Comparison of ENCODE assay signal across 26 cellular contexts in the genomic region with DNA sequence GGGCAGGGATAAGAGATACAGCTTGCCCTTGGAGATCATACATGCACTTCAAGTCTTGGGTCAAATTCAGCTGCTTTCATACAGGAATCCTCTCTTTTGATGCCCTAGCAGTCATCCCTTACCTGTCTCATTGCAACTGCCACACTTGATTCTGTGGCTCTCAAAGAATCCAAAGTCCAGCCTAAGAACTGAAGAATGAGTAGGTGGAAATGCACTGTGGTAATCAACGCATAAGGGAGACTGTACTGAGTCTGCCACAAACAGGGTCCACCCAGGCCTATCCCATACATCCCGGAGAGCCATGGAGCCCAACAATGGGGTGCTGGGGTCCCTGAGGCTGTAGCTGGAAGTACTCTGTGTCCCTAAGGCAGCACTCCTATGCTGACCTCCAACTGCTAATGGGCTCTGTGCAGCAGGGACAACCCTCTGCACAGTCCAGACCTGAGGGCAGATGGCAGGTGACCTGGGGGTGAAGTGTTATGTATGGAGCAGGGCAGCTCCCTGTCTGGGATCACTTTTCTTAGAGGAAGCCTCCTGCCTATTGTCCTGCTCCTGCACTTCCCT. TPM values are rescaled to one million over a fixed set of nuclear protein-coding genes. Genes with fewer than 3 reads are reported as not detected.
DNase-seq lines count a peak whose midpoint lies in the region; ATAC-seq and TF ChIP-seq lines count a peak whose summit lies in the region.
"Had no signal": no experiment of that assay in that cellular context is flagged by ENCODE, and none has a peak within 500 bp of the region (broad histone marks: within the 10 kb centered on the region; RNA-seq: fewer than 3 reads in every experiment).

No MANE protein-coding gene starts in this region.

- H3K4me2 ChIP-seq in neural progenitor cell, result no peak overlapping the region
- H3K4me2 ChIP-seq: SK-N-SH had no signal

- H2AFZ ChIP-seq in neural progenitor cell (replicated peaks), result no peak overlapping the region

- peaks cover 4% of the 10 kb centered on the region for H3F3A ChIP-seq in neural progenitor cell (ENCODE audit: low read depth)

- H3K36me3 Mint-ChIP-seq in CD4-positive, CD25-positive, alpha-beta regulatory T cell, result peaks cover 4% of the 10 kb centered on the region
- peaks cover 7% of the 10 kb centered on the region for H3K36me3 Mint-ChIP-seq in activated T-helper 1 cell treated with anti-CD3 and anti-CD28 coated beads, Interleukin-12 subunit alpha, Interleukin-12 subunit beta, Interleukin-2, Interleukin-4 antibody, amounts not matched to agents 30 ng/mL and 10 ng/mL and 1 ng/mL, durations not matched to agents 14 hours and 24 hours and 36 hours (ENCODE audit: low read depth)
- peaks cover 8% of the 10 kb centered on the region for H3K36me3 Mint-ChIP-seq in neural progenitor cell

- TF ChIP-seq POLR2A in spleen (IDR thresholded peaks at IDR 0.05), result no peak

- H3K9me3 ChIP-seq in CD4-positive, CD25-positive, alpha-beta regulatory T cell (ENCODE audit: control insufficient read depth in 2 of 2, low read length in 2 of 2), result no peaks in the 10 kb centered on the region
- H3K9me3 ChIP-seq in neural progenitor cell (ENCODE audit: low read depth) (no peaks in the 10 kb centered on the region), spleen (no peaks in the 10 kb centered on the region)
- H3K9me3 ChIP-seq: ascending aorta, BLaER1, HAP-1, heart left ventricle, left lung, SK-N-SH, uterus had no signal

- WGBS in spleen, 5 donors, result 79 to 98% (median 87%) methylated on average over 2 of the region's 2 CpGs

- DNase-seq in CD4-positive, CD25-positive, alpha-beta regulatory T cell, result no peak
- no peak for DNase-seq in activated T-helper 1 cell treated with anti-CD3 and anti-CD28 coated beads, Interleukin-12 subunit alpha, Interleukin-12 subunit beta, Interleukin-2, Interleukin-4 antibody, amounts not matched to agents 30 ng/mL and 10 ng/mL and 1 ng/mL, durations not matched to agents 14 hours and 24 hours and 36 hours (ENCODE audit: low spot score)
- DNase-seq in left lobe of liver (ENCODE audit: low spot score) (no peak), neural progenitor cell (ENCODE audit: low spot score) (no peak), HUDEP-2 (lab: John Stamatoyannopoulos, UW; ENCODE audit: unreplicated experiment in 76 of 76) (no peak), spleen (no peak), anterior cingulate cortex (lab: John Stamatoyannopoulos, UW) (no peak), GM10266 (ENCODE audit: extremely low spot score) (no peak)
- DNase-seq: activated T-cell treated with anti-CD3 and anti-CD28 coated beads, Interleukin-2, amount 50 U/mL, for 4 hours; heart left ventricle; NCI-H2029 treated with DMSO at 0.1 percent for 48 hours; NCI-H226; stimulated activated CD4-positive, alpha-beta T cell treated with anti-CD3 and anti-CD28 coated beads, Interleukin-2, amount 100 ng/mL, for 48 hours; uterus had no signal

- H3K4me3 ChIP-seq in CD4-positive, CD25-positive, alpha-beta regulatory T cell (ENCODE audit: low read depth, low read length), result no peak overlapping the region
- H3K4me3 ChIP-seq in neural progenitor cell (no peak overlapping the region), spleen (peak overlapping the region in 1 of 8 donors; percentile 98)
- H3K4me3 ChIP-seq: BLaER1, HAP-1, heart left ventricle, left lung, uterus had no signal

- H3K27ac ChIP-seq in CD4-positive, CD25-positive, alpha-beta regulatory T cell (ENCODE audit: insufficient read depth, low read length, poor library complexity, severe bottlenecking), result no peak overlapping the region
- H3K27ac ChIP-seq in neural progenitor cell (no peak overlapping the region), spleen (peak overlapping the region in 1 of 8 donors; percentile 91)
- H3K27ac ChIP-seq: BLaER1, epithelial cell of prostate, heart left ventricle, left lung had no signal

- H3K27me3 ChIP-seq in CD4-positive, CD25-positive, alpha-beta regulatory T cell (ENCODE audit: control insufficient read depth, insufficient read depth, low read length), result no peaks in the 10 kb centered on the region
- H3K27me3 ChIP-seq in neural progenitor cell (peaks cover 20% of the 10 kb centered on the region), spleen (replicated peaks in 1 of 7) (no peaks in the 10 kb centered on the region)
- H3K27me3 ChIP-seq: ascending aorta, BLaER1, dorsolateral prefrontal cortex, heart left ventricle, left lung, uterus had no signal

- peaks cover 26% of the 10 kb centered on the region for H3K79me2 ChIP-seq in neural progenitor cell (ENCODE audit: low read depth)

- H4K20me1 ChIP-seq in neural progenitor cell (ENCODE audit: low read depth), result no peaks in the 10 kb centered on the region

- no peak for ATAC-seq in CD4-positive, CD25-positive, alpha-beta regulatory T cell (ENCODE audit: low read depth in 2 of 2)
- ATAC-seq in left lobe of liver, result peak; percentile 7
- ATAC-seq: activated T-cell treated with anti-CD3 and anti-CD28 coated beads, Interleukin-2, amount 50 U/mL, for 4 hours; heart left ventricle; stimulated activated effector memory CD8-positive, alpha-beta T cell treated with anti-CD3 and anti-CD28 coated beads, Interleukin-12 subunit alpha, Interleukin-12 subunit beta, amount 100 ng/mL, for 72 hours had no signal

- H3K27me3 Mint-ChIP-seq in CD4-positive, CD25-positive, alpha-beta regulatory T cell, result peaks cover 4% of the 10 kb centered on the region
- peaks cover 4% of the 10 kb centered on the region for H3K27me3 Mint-ChIP-seq in activated T-helper 1 cell treated with anti-CD3 and anti-CD28 coated beads, Interleukin-12 subunit alpha, Interleukin-12 subunit beta, Interleukin-2, Interleukin-4 antibody, amounts not matched to agents 30 ng/mL and 10 ng/mL and 1 ng/mL, durations not matched to agents 14 hours and 24 hours and 36 hours (ENCODE audit: insufficient read depth)
- peaks cover 9% of the 10 kb centered on the region for H3K27me3 Mint-ChIP-seq in neural progenitor cell (ENCODE audit: insufficient read depth, low read depth)
- H3K27me3 Mint-ChIP-seq: central memory CD8-positive, alpha-beta T cell had no signal

- H3K9me3 Mint-ChIP-seq in CD4-positive, CD25-positive, alpha-beta regulatory T cell, result no peaks in the 10 kb centered on the region
- no peaks in the 10 kb centered on the region for H3K9me3 Mint-ChIP-seq in activated T-helper 1 cell treated with anti-CD3 and anti-CD28 coated beads, Interleukin-12 subunit alpha, Interleukin-12 subunit beta, Interleukin-2, Interleukin-4 antibody, amounts not matched to agents 30 ng/mL and 10 ng/mL and 1 ng/mL, durations not matched to agents 14 hours and 24 hours and 36 hours
- H3K9me3 Mint-ChIP-seq in neural progenitor cell, result no peaks in the 10 kb centered on the region
- H3K9me3 Mint-ChIP-seq: activated CD4-positive, alpha-beta T cell treated with anti-CD3 and anti-CD28 coated beads, Interleukin-2, amount 10 ng/mL, durations not matched to agents 24 days and 14 days; activated naive CD4-positive, alpha-beta T cell treated with anti-CD3 and anti-CD28 coated beads, Interleukin-2, amount 10 ng/mL, durations not matched to agents 7 days and 5 days; activated T-cell treated with anti-CD3 and anti-CD28 coated beads, Interleukin-2, amount 50 U/mL, for 4 hours; central memory CD8-positive, alpha-beta T cell; stimulated activated effector memory CD8-positive, alpha-beta T cell treated with anti-CD3 and anti-CD28 coated beads, Interleukin-12 subunit alpha, Interleukin-12 subunit beta, amount 100 ng/mL, for 72 hours had no signal

- peaks cover 8% of the 10 kb centered on the region for H3K36me3 ChIP-seq in CD4-positive, CD25-positive, alpha-beta regulatory T cell (ENCODE audit: control insufficient read depth, insufficient read depth, low read length)
- H3K36me3 ChIP-seq in neural progenitor cell, result no peaks in the 10 kb centered on the region
- H3K36me3 ChIP-seq in spleen, result peaks cover 0 to 20% (median 12%) of the 10 kb centered on the region in 6 donors
- H3K36me3 ChIP-seq: uterus had no signal

- peak overlapping the region in 1 of 3 donors; percentile 33 for H3K27ac Mint-ChIP-seq in CD4-positive, CD25-positive, alpha-beta regulatory T cell
- H3K27ac Mint-ChIP-seq in activated T-helper 1 cell treated with anti-CD3 and anti-CD28 coated beads, Interleukin-12 subunit alpha, Interleukin-12 subunit beta, Interleukin-2, Interleukin-4 antibody, amounts not matched to agents 30 ng/mL and 10 ng/mL and 1 ng/mL, durations not matched to agents 14 hours and 24 hours and 36 hours, result no peak overlapping the region
- H3K27ac Mint-ChIP-seq in neural progenitor cell, result no peak overlapping the region
- H3K27ac Mint-ChIP-seq: activated naive CD4-positive, alpha-beta T cell treated with anti-CD3 and anti-CD28 coated beads, Interleukin-2, amount 10 ng/mL, durations not matched to agents 7 days and 5 days had no signal

- intact Hi-C loops in activated T-helper 1 cell treated with anti-CD3 and anti-CD28 coated beads, Interleukin-12 subunit alpha, Interleukin-12 subunit beta, Interleukin-2, Interleukin-4 antibody, amounts not matched to agents 30 ng/mL and 10 ng/mL and 1 ng/mL, durations not matched to agents 14 hours and 24 hours and 36 hours (cut with micrococcal nuclease), result loop anchor here (5.0 kb wide), 3 partner anchors 50 to 325 kb away; a partner anchor contains a TSS
- intact Hi-C loops in spleen (cut with DNase I; ENCODE audit: low total_unique reads), result loop anchor here (5.0 kb wide), 1 partner anchor 215 kb away; no protein-coding TSS in a partner anchor

- peaks cover 5 to 40% (median 24%) of the 10 kb centered on the region in 4 donors for H3K4me1 Mint-ChIP-seq in CD4-positive, CD25-positive, alpha-beta regulatory T cell
- H3K4me1 Mint-ChIP-seq in activated T-helper 1 cell treated with anti-CD3 and anti-CD28 coated beads, Interleukin-12 subunit alpha, Interleukin-12 subunit beta, Interleukin-2, Interleukin-4 antibody, amounts not matched to agents 30 ng/mL and 10 ng/mL and 1 ng/mL, durations not matched to agents 14 hours and 24 hours and 36 hours (ENCODE audit: low read depth), result peaks cover 38% of the 10 kb centered on the region
- peaks cover 23% of the 10 kb centered on the region for H3K4me1 Mint-ChIP-seq in neural progenitor cell

- peak overlapping the region; percentile 50 to 97 (median 81) for H3K4me3 Mint-ChIP-seq in CD4-positive, CD25-positive, alpha-beta regulatory T cell
- H3K4me3 Mint-ChIP-seq in activated T-helper 1 cell treated with anti-CD3 and anti-CD28 coated beads, Interleukin-12 subunit alpha, Interleukin-12 subunit beta, Interleukin-2, Interleukin-4 antibody, amounts not matched to agents 30 ng/mL and 10 ng/mL and 1 ng/mL, durations not matched to agents 14 hours and 24 hours and 36 hours, result peak overlapping the region; percentile 51
- H3K4me3 Mint-ChIP-seq in neural progenitor cell, result peak overlapping the region; percentile 59
- H3K4me3 Mint-ChIP-seq: activated CD4-positive, alpha-beta T cell treated with anti-CD3 and anti-CD28 coated beads, Interleukin-2, amount 10 ng/mL, durations not matched to agents 24 days and 14 days; activated naive CD4-positive, alpha-beta T cell treated with anti-CD3 and anti-CD28 coated beads, Interleukin-2, amount 10 ng/mL, durations not matched to agents 7 days and 5 days; activated T-cell treated with anti-CD3 and anti-CD28 coated beads, Interleukin-2, amount 50 U/mL, for 4 hours; stimulated activated effector memory CD8-positive, alpha-beta T cell treated with anti-CD3 and anti-CD28 coated beads, Interleukin-12 subunit alpha, Interleukin-12 subunit beta, amount 100 ng/mL, for 72 hours had no signal

- TF ChIP-seq CTCF in neural progenitor cell (IDR thresholded peaks at IDR 0.05), result no peak
- no peak for TF ChIP-seq CTCF in spleen (IDR thresholded peaks at IDR 0.05 in 8 of 11, conservative IDR thresholded peaks at IDR 0.05 in 3 of 11)
- no peak for TF ChIP-seq CTCF in GM10266 (IDR thresholded peaks at IDR 0.05; ENCODE audit: control insufficient read depth, insufficient read depth, low read depth, missing control alignments)

- peaks cover 22% of the 10 kb centered on the region for H3K4me1 ChIP-seq in CD4-positive, CD25-positive, alpha-beta regulatory T cell (ENCODE audit: control insufficient read depth, insufficient read depth, low read length, poor library complexity, severe bottlenecking)
- H3K4me1 ChIP-seq in neural progenitor cell (peaks cover 7% of the 10 kb centered on the region), spleen (peaks cover 11 to 57% (median 42%) of the 10 kb centered on the region in 6 donors)
- H3K4me1 ChIP-seq: HAP-1, uterus had no signal

- H3K9ac ChIP-seq in neural progenitor cell, result no peak overlapping the region
- H3K9ac ChIP-seq: BLaER1, SK-N-SH had no signal

RNA-seq across cellular contexts. Expression of a gene that starts 1.7 kb away (rescaled TPM):
- 26.4 TPM for total RNA-seq in CD4-positive, CD25-positive, alpha-beta regulatory T cell
- 10 to 100 TPM; 19.5 to 26.5 (median 22.4) TPM for polyA plus RNA-seq in CD4-positive, CD25-positive, alpha-beta regulatory T cell
- total RNA-seq in activated T-helper 1 cell treated with anti-CD3 and anti-CD28 coated beads, Interleukin-12 subunit alpha, Interleukin-12 subunit beta, Interleukin-2, Interleukin-4 antibody, amounts not matched to agents 30 ng/mL and 10 ng/mL and 1 ng/mL, durations not matched to agents 14 hours and 24 hours and 36 hours, result 15.0 and 16.7 TPM in 2 replicates
- total RNA-seq in left lobe of liver, result 10.3 TPM
- 8.0 and 22.2 TPM in 2 replicates for total RNA-seq in neural progenitor cell (ENCODE audit: low replicate concordance)
- total RNA-seq in spleen, result 10 to 100 TPM; 18.6 to 29.1 (median 25.3) TPM
- polyA plus RNA-seq in spleen, result 10 to 100 TPM in 1 of 3 donors, 1 to 10 TPM in 2; 7.2 to 15.8 (median 7.4) TPM

RNA-seq across cellular contexts. Expression of a gene that starts 18.5 kb away (rescaled TPM):
- not detected for total RNA-seq in CD4-positive, CD25-positive, alpha-beta regulatory T cell
- under 1 TPM in 1 of 4 donors, not detected in 3; 0.09 TPM for polyA plus RNA-seq in CD4-positive, CD25-positive, alpha-beta regulatory T cell
- 1.3 and 1.6 TPM in 2 replicates for total RNA-seq in activated T-helper 1 cell treated with anti-CD3 and anti-CD28 coated beads, Interleukin-12 subunit alpha, Interleukin-12 subunit beta, Interleukin-2, Interleukin-4 antibody, amounts not matched to agents 30 ng/mL and 10 ng/mL and 1 ng/mL, durations not matched to agents 14 hours and 24 hours and 36 hours
- not detected for total RNA-seq in left lobe of liver
- total RNA-seq in neural progenitor cell (ENCODE audit: low replicate concordance), result 1.2 TPM in 1 of 2 replicates, not detected in the other
- not detected for total RNA-seq in spleen
- polyA plus RNA-seq in spleen, result under 1 TPM in 2 of 3 donors, not detected in 1; 0.06 to 0.19 TPM
- total RNA-seq: ascending aorta, heart left ventricle, pulmonary artery endothelial cell had no signal
- polyA plus RNA-seq: heart left ventricle had no signal

RNA-seq across cellular contexts. Expression of a gene that starts 36.6 kb away (rescaled TPM):
- not detected for total RNA-seq in CD4-positive, CD25-positive, alpha-beta regulatory T cell
- polyA plus RNA-seq in CD4-positive, CD25-positive, alpha-beta regulatory T cell, result not detected
- 0.29 and 0.36 TPM in 2 replicates for total RNA-seq in activated T-helper 1 cell treated with anti-CD3 and anti-CD28 coated beads, Interleukin-12 subunit alpha, Interleukin-12 subunit beta, Interleukin-2, Interleukin-4 antibody, amounts not matched to agents 30 ng/mL and 10 ng/mL and 1 ng/mL, durations not matched to agents 14 hours and 24 hours and 36 hours
- total RNA-seq in left lobe of liver, result 3.7 TPM
- 0.12 TPM in 1 of 2 replicates, not detected in the other for total RNA-seq in neural progenitor cell (ENCODE audit: low replicate concordance)
- 10 to 100 TPM in 5 of 7 donors, 1 to 10 TPM in 2; 7.6 to 26.3 (median 11.0) TPM for total RNA-seq in spleen
- polyA plus RNA-seq in spleen, result 1 to 10 TPM; 1.2 to 5.0 (median 2.3) TPM
- total RNA-seq: activated CD4-positive, alpha-beta T cell treated with anti-CD3 and anti-CD28 coated beads, Interleukin-2, amount 10 ng/mL, durations not matched to agents 24 days and 14 days had no signal

RNA-seq across cellular contexts. Expression of a gene that starts 48.7 kb away (rescaled TPM):
- 2.1 TPM for total RNA-seq in CD4-positive, CD25-positive, alpha-beta regulatory T cell
- polyA plus RNA-seq in CD4-positive, CD25-positive, alpha-beta regulatory T cell, result 1 to 10 TPM in 3 of 4 donors, under 1 TPM in 1; 0.63 to 1.9 (median 1.8) TPM
- 11.0 and 12.4 TPM in 2 replicates for total RNA-seq in activated T-helper 1 cell treated with anti-CD3 and anti-CD28 coated beads, Interleukin-12 subunit alpha, Interleukin-12 subunit beta, Interleukin-2, Interleukin-4 antibody, amounts not matched to agents 30 ng/mL and 10 ng/mL and 1 ng/mL, durations not matched to agents 14 hours and 24 hours and 36 hours
- total RNA-seq in left lobe of liver (1.6 TPM), neural progenitor cell (ENCODE audit: low replicate concordance) (12.0 and 13.7 TPM in 2 replicates), spleen (10 to 100 TPM in 4 of 7 donors, 1 to 10 TPM in 3; 6.5 to 25.8 (median 11.3) TPM)
- 1 to 10 TPM; 4.8 to 5.6 (median 5.0) TPM for polyA plus RNA-seq in spleen
